ENCODE assay signal across 10 cellular contexts in genomic region chr2:28754321-28754720, GRCh38. TPM values are rescaled to one million over a fixed set of nuclear protein-coding genes. Genes with fewer than 3 reads are reported as not detected.
DNase-seq lines count a peak whose midpoint lies in the region; ATAC-seq and TF ChIP-seq lines count a peak whose summit lies in the region.
"Had no signal": no experiment of that assay in that cellular context is flagged by ENCODE, and none has a peak within 500 bp of the region (broad histone marks: within the 10 kb centered on the region; RNA-seq: fewer than 3 reads in every experiment).

No MANE protein-coding gene starts in this region.

- peak overlapping the region; percentile 51 for H3K4me3 Mint-ChIP-seq in T-helper 1 cell treated with Interleukin-12 subunit alpha and Interleukin-12 subunit beta and Interleukin-4 antibody, amounts not matched to agents 30 μg/mL and 1 μg/mL, for 36 hours

- H3K27me3 ChIP-seq in SU-DHL-6 (ENCODE audit: low read length) (no peaks in the 10 kb centered on the region), fibroblast of lung (ENCODE audit: control insufficient read depth, insufficient read depth, low read length) (no peaks in the 10 kb centered on the region), smooth muscle cell (ENCODE audit: low read depth) (no peaks in the 10 kb centered on the region)

- peaks cover 53% of the 10 kb centered on the region for H3K4me1 Mint-ChIP-seq in T-helper 1 cell treated with Interleukin-12 subunit alpha and Interleukin-12 subunit beta and Interleukin-4 antibody, amounts not matched to agents 30 μg/mL and 1 μg/mL, for 36 hours (ENCODE audit: low read depth)

- no peak for ATAC-seq in GM18502 (IDR thresholded peaks at IDR 0.05; ENCODE audit: poor library complexity, unreplicated experiment)

- H3K4me3 ChIP-seq in SU-DHL-6 (ENCODE audit: insufficient read depth, low read length, poor library complexity, severe bottlenecking) (no peak overlapping the region), fibroblast of lung (replicated peaks in 1 of 4; ENCODE audit: control extremely low read depth in 1 of 4, insufficient read depth in 1 of 4, low read depth in 3 of 4, low read length in 4 of 4) (peak overlapping the region in 2 of 4 experiments; percentile 81 to 97), smooth muscle cell (peak overlapping the region; percentile 98)

- H3K27me3 Mint-ChIP-seq in T-helper 1 cell treated with Interleukin-12 subunit alpha and Interleukin-12 subunit beta and Interleukin-4 antibody, amounts not matched to agents 30 μg/mL and 1 μg/mL, for 36 hours (ENCODE audit: low read depth) = no peaks in the 10 kb centered on the region

- no peak overlapping the region for H3K9ac ChIP-seq in SU-DHL-6 (ENCODE audit: low read length)
- no peak overlapping the region for H3K9ac ChIP-seq in fibroblast of lung (ENCODE audit: insufficient read depth, low read length)
- no peak overlapping the region for H3K9ac ChIP-seq in smooth muscle cell (ENCODE audit: low read depth)

- H4K20me1 ChIP-seq in SU-DHL-6 (ENCODE audit: low read depth, low read length) (peaks cover 38% of the 10 kb centered on the region), fibroblast of lung (ENCODE audit: control insufficient read depth, extremely low read depth, insufficient read depth, low read length) (peaks cover 18% of the 10 kb centered on the region), smooth muscle cell (ENCODE audit: low read depth) (peaks cover 71% of the 10 kb centered on the region)

- H3K4me2 ChIP-seq in SU-DHL-6 (ENCODE audit: low read depth, low read length, poor library complexity, severe bottlenecking) (peak overlapping the region; percentile 88), fibroblast of lung (ENCODE audit: extremely low read depth, insufficient read depth, low read length) (peak overlapping the region; percentile 60), smooth muscle cell (peak overlapping the region; percentile 98)

- DNase-seq in T-helper 1 cell (no peak), fibroblast of lung (ENCODE audit: low read depth in 2 of 2) (peak in 1 of 2 donors; percentile 48), smooth muscle cell (lab: John Stamatoyannopoulos, UW; ENCODE audit: unreplicated experiment) (no peak), dedifferentiated amniotic fluid mesenchymal stem cell (ENCODE audit: extremely low spot score) (no peak)
- no peak for DNase-seq in effector CD8-positive, alpha-beta T cell (lab: John Stamatoyannopoulos, UW)
- DNase-seq: activated effector memory CD4-positive, alpha-beta T cell treated with anti-CD3 and anti-CD28 coated beads, Interleukin-2, amount 50 U/mL, for 16 hours; NCI-H1092 had no signal

- no peak overlapping the region for H2AFZ ChIP-seq in SU-DHL-6 (ENCODE audit: low read depth, low read length, severe bottlenecking)
- no peak overlapping the region for H2AFZ ChIP-seq in fibroblast of lung (ENCODE audit: low read length)
- no peak overlapping the region for H2AFZ ChIP-seq in smooth muscle cell (ENCODE audit: low read depth)

- H3K9me2 ChIP-seq in SU-DHL-6 (replicated peaks; ENCODE audit: insufficient read depth, low read length) = no peaks in the 10 kb centered on the region

- H3K79me2 ChIP-seq in SU-DHL-6 (ENCODE audit: insufficient read depth, low read length) (peaks cover 74% of the 10 kb centered on the region), fibroblast of lung (ENCODE audit: control insufficient read depth, insufficient read depth, low read length) (peaks cover 75% of the 10 kb centered on the region), smooth muscle cell (ENCODE audit: low read depth) (peaks cover 74% of the 10 kb centered on the region)

- TF ChIP-seq CTCF in SU-DHL-6 (IDR thresholded peaks at IDR 0.05; ENCODE audit: insufficient read depth, low read length, poor library complexity, severe bottlenecking) (no peak), fibroblast of lung (conservative IDR thresholded peaks at IDR 0.05 in 1 of 2, IDR thresholded peaks at IDR 0.05 in 1 of 2; ENCODE audit: low read depth in 1 of 2, low read length in 2 of 2) (no peak), smooth muscle cell (IDR thresholded peaks at IDR 0.05; ENCODE audit: borderline replicate concordance, insufficient read depth, poor library complexity, severe bottlenecking) (no peak)

- H3K9me3 ChIP-seq in SU-DHL-6 (ENCODE audit: insufficient read depth, low read length) = no peaks in the 10 kb centered on the region
- no peaks in the 10 kb centered on the region for H3K9me3 ChIP-seq in fibroblast of lung (ENCODE audit: control insufficient read depth, insufficient read depth, low read depth, low read length)
- no peaks in the 10 kb centered on the region for H3K9me3 ChIP-seq in smooth muscle cell (replicated peaks; ENCODE audit: low read depth)

- H3K4me1 ChIP-seq in fibroblast of lung (ENCODE audit: control insufficient read depth, extremely low read depth, insufficient read depth, low read length) = peaks cover 21% of the 10 kb centered on the region
- H3K4me1 ChIP-seq in smooth muscle cell (ENCODE audit: low read depth) = peaks cover 27% of the 10 kb centered on the region

- H3K36me3 Mint-ChIP-seq in T-helper 1 cell treated with Interleukin-12 subunit alpha and Interleukin-12 subunit beta and Interleukin-4 antibody, amounts not matched to agents 30 μg/mL and 1 μg/mL, for 36 hours (ENCODE audit: low read depth) = peaks cover 17% of the 10 kb centered on the region

- peaks cover 13% of the 10 kb centered on the region for H3F3A ChIP-seq in SU-DHL-6 (ENCODE audit: insufficient read depth)
- H3F3A ChIP-seq in smooth muscle cell (ENCODE audit: low read depth) = peaks cover 4% of the 10 kb centered on the region

- no peaks in the 10 kb centered on the region for H3K9me3 Mint-ChIP-seq in T-helper 1 cell treated with Interleukin-12 subunit alpha and Interleukin-12 subunit beta and Interleukin-4 antibody, amounts not matched to agents 30 μg/mL and 1 μg/mL, for 36 hours

- no peak overlapping the region for H3K27ac Mint-ChIP-seq in T-helper 1 cell treated with Interleukin-12 subunit alpha and Interleukin-12 subunit beta and Interleukin-4 antibody, amounts not matched to agents 30 μg/mL and 1 μg/mL, for 36 hours

- 9% methylated on average over 4 of the region's 4 CpGs for WGBS in smooth muscle cell (ENCODE audit: low lambda C conversion rate)

- H3K36me3 ChIP-seq in SU-DHL-6 (ENCODE audit: low read length) = no peaks in the 10 kb centered on the region; the same call in 1 of the 2 replicates
- no peaks in the 10 kb centered on the region for H3K36me3 ChIP-seq in fibroblast of lung (ENCODE audit: control insufficient read depth, insufficient read depth, low read length)
- no peaks in the 10 kb centered on the region for H3K36me3 ChIP-seq in smooth muscle cell (ENCODE audit: low read depth)

- H3K27ac ChIP-seq in SU-DHL-6 (ENCODE audit: low read depth, low read length) (0 out of 2 replicates have a peak overlapping the region, but pooled peaks have one; percentile 9), fibroblast of lung (ENCODE audit: insufficient read depth, low read length) (no peak overlapping the region), smooth muscle cell (ENCODE audit: low read depth) (peak overlapping the region; percentile 96)

RNA-seq across cellular contexts. Expression of gene PPP1CB, which starts 2.7 kb away (rescaled TPM):
- total RNA-seq in fibroblast of lung = 164 and 172 TPM in 2 replicates
- 161 and 179 TPM in 2 replicates for polyA plus RNA-seq in fibroblast of lung
- 102 and 128 TPM in 2 replicates for polyA plus RNA-seq in fibroblast of lung (2012)
- polyA minus RNA-seq in fibroblast of lung (ENCODE audit: low replicate concordance) = 29.4 and 52.8 TPM in 2 replicates
- total RNA-seq in smooth muscle cell = 193 and 224 TPM in 2 replicates
- 66.8 and 92.0 TPM in 2 replicates for polyA plus RNA-seq in smooth muscle cell

RNA-seq across cellular contexts. Expression of gene SPDYA, which starts 56.3 kb away (rescaled TPM):
- total RNA-seq in fibroblast of lung (0.77 and 0.83 TPM in 2 replicates), smooth muscle cell (1.2 and 1.9 TPM in 2 replicates)
- polyA plus RNA-seq in fibroblast of lung (0.06 and 0.09 TPM in 2 replicates), smooth muscle cell (0.56 and 1.9 TPM in 2 replicates)
- polyA plus RNA-seq in fibroblast of lung (2012) = 0.15 and 0.24 TPM in 2 replicates
- not detected in 2 replicates for polyA minus RNA-seq in fibroblast of lung (ENCODE audit: low replicate concordance)
